Comparison of ENCODE assay signal across 1 cellular context in genomic region chr20:37342231-37343177, GRCh38.
TF ChIP-seq lines count a peak whose summit lies in the region.

No MANE protein-coding gene starts in this region.

TF ChIP-seq in HepG2, 621 proteins besides CTCF, POLR2A, EP300 and RAD21 (continued from another document):
- TF ChIP-seq ZNF407 (CRISPR knock-in tag; IDR thresholded peaks at IDR 0.05; ENCODE audit: not compliant biosample characterization) (no peak), ZNF101 (CRISPR knock-in tag; IDR thresholded peaks at IDR 0.05; ENCODE audit: borderline replicate concordance, low read depth) (no peak), MED8 (CRISPR knock-in tag; IDR thresholded peaks at IDR 0.05; ENCODE audit: insufficient replicate concordance) (no peak), POLR2AphosphoS5 (IDR thresholded peaks at IDR 0.05; ENCODE audit: low read depth, low read length) (no peak), ZBTB1 (CRISPR knock-in tag; IDR thresholded peaks at IDR 0.05; ENCODE audit: borderline replicate concordance) (no peak), KDM5B (CRISPR knock-in tag; IDR thresholded peaks at IDR 0.05; ENCODE audit: borderline replicate concordance) (peak; percentile 30; the same call in 1 of the 2 replicates), ZNF331 (CRISPR knock-in tag; IDR thresholded peaks at IDR 0.05) (no peak), DR1 (CRISPR knock-in tag; IDR thresholded peaks at IDR 0.05) (no peak), NONO (IDR thresholded peaks at IDR 0.05) (no peak), NONO (CRISPR knock-in tag; conservative IDR thresholded peaks at IDR 0.05) (no peak), RBM22 (optimal IDR thresholded peaks at IDR 0.05; ENCODE audit: low read length) (no peak), XBP1 (CRISPR knock-in tag; IDR thresholded peaks at IDR 0.05) (no peak), ZNF350 (CRISPR knock-in tag; IDR thresholded peaks at IDR 0.05; ENCODE audit: borderline replicate concordance, low read depth) (peak; percentile 36; the same call in 1 of the 2 replicates), DMAP1 (CRISPR knock-in tag; IDR thresholded peaks at IDR 0.05) (no peak; the same call in 1 of the 2 replicates), ZBTB10 (CRISPR knock-in tag; IDR thresholded peaks at IDR 0.05; ENCODE audit: borderline replicate concordance) (no peak), ZSCAN31 (CRISPR knock-in tag; IDR thresholded peaks at IDR 0.05; ENCODE audit: low read depth) (no peak), CCAR2 (optimal IDR thresholded peaks at IDR 0.05; ENCODE audit: low read depth, low read length) (no peak), HNF1B (CRISPR knock-in tag; IDR thresholded peaks at IDR 0.05) (no peak), THAP9 (CRISPR knock-in tag; IDR thresholded peaks at IDR 0.05; ENCODE audit: borderline replicate concordance) (0 out of 2 replicates have a peak, but pooled peaks have one; percentile 68), ZSCAN29 (CRISPR knock-in tag; conservative IDR thresholded peaks at IDR 0.05) (no peak), ZNF766 (CRISPR knock-in tag; IDR thresholded peaks at IDR 0.05; ENCODE audit: borderline replicate concordance) (no peak), GATA4 (IDR thresholded peaks at IDR 0.05; ENCODE audit: borderline replicate concordance, low read depth) (no peak), IKZF1 (IDR thresholded peaks at IDR 0.05) (no peak), IRF1 (CRISPR knock-in tag; IDR thresholded peaks at IDR 0.05; ENCODE audit: low read depth) (no peak), KLF9 (CRISPR knock-in tag; IDR thresholded peaks at IDR 0.05; ENCODE audit: low read depth) (no peak), ZNF781 (CRISPR knock-in tag; IDR thresholded peaks at IDR 0.05; ENCODE audit: borderline replicate concordance, not compliant biosample characterization) (no peak), ZNF501 (CRISPR knock-in tag; IDR thresholded peaks at IDR 0.05) (no peak), ZSCAN30 (CRISPR knock-in tag; IDR thresholded peaks at IDR 0.05) (no peak), ZNF333 (CRISPR knock-in tag; IDR thresholded peaks at IDR 0.05; ENCODE audit: borderline replicate concordance) (no peak), ZNF749 (CRISPR knock-in tag; IDR thresholded peaks at IDR 0.05; ENCODE audit: borderline replicate concordance) (0 out of 2 replicates have a peak, but pooled peaks have one; percentile 39), ZNF296 (CRISPR knock-in tag; conservative IDR thresholded peaks at IDR 0.05) (no peak), TERF1 (CRISPR knock-in tag; IDR thresholded peaks at IDR 0.05) (0 out of 2 replicates have a peak, but pooled peaks have one; percentile 14), ZNF121 (CRISPR knock-in tag; IDR thresholded peaks at IDR 0.05) (peak; percentile 76), NFKB2 (CRISPR knock-in tag; IDR thresholded peaks at IDR 0.05; ENCODE audit: borderline replicate concordance) (0 out of 2 replicates have a peak, but pooled peaks have one; percentile 29), EZH2 (conservative IDR thresholded peaks at IDR 0.05; ENCODE audit: low read depth, low read length) (no peak), JARID2 (CRISPR knock-in tag; IDR thresholded peaks at IDR 0.05; ENCODE audit: insufficient replicate concordance) (no peak), ZNF772 (CRISPR knock-in tag; IDR thresholded peaks at IDR 0.05) (no peak), PLRG1 (conservative IDR thresholded peaks at IDR 0.05) (no peak), KDM4B (CRISPR knock-in tag; IDR thresholded peaks at IDR 0.05) (no peak), CAMTA2 (CRISPR knock-in tag; IDR thresholded peaks at IDR 0.05; ENCODE audit: borderline replicate concordance) (no peak; the same call in 1 of the 2 replicates), BRCA1 (CRISPR knock-in tag; IDR thresholded peaks at IDR 0.05) (no peak), NFKBIZ (CRISPR knock-in tag; IDR thresholded peaks at IDR 0.05) (no peak), ARNT (IDR thresholded peaks at IDR 0.05) (no peak), ZKSCAN5 (CRISPR knock-in tag; IDR thresholded peaks at IDR 0.05) (no peak), ZNF251 (CRISPR knock-in tag; IDR thresholded peaks at IDR 0.05) (0 out of 2 replicates have a peak, but pooled peaks have one; percentile 89), ARNTL (CRISPR knock-in tag; IDR thresholded peaks at IDR 0.05) (no peak), TBL1XR1 (IDR thresholded peaks at IDR 0.05; ENCODE audit: borderline replicate concordance, low read length, partially characterized antibody) (no peak), ZNF207 (IDR thresholded peaks at IDR 0.05; ENCODE audit: borderline replicate concordance) (no peak), ZNF768 (CRISPR knock-in tag; IDR thresholded peaks at IDR 0.05) (peak; percentile 97)
TF ChIP-seq in HepG2: peak in this region for 68.
